3 cellular contexts compared by ENCODE assay signal in genomic region chr3:129033619-129034321, GRCh38.
TF ChIP-seq lines count a peak whose summit lies in the region.

No MANE protein-coding gene starts in this region.

TF ChIP-seq in SK-N-SH, 30 proteins besides CTCF, POLR2A, EP300 and RAD21:
- TF ChIP-seq TEAD4 (IDR thresholded peaks at IDR 0.05; ENCODE audit: borderline replicate concordance, insufficient read depth) (no peak), USF1 (IDR thresholded peaks at IDR 0.05; ENCODE audit: borderline replicate concordance, low read depth) (no peak), YY1 (IDR thresholded peaks at IDR 0.05; ENCODE audit: low read depth) (no peak), ELF1 (IDR thresholded peaks at IDR 0.05) (no peak), IRF3 (IDR thresholded peaks at IDR 0.05; ENCODE audit: low read depth, low read length) (no peak), TCF12 (IDR thresholded peaks at IDR 0.05) (no peak), SMC3 (IDR thresholded peaks at IDR 0.05; ENCODE audit: low read depth, low read length) (no peak), TAF1 (IDR thresholded peaks at IDR 0.05; ENCODE audit: borderline replicate concordance, low read depth, low read length) (no peak), USF2 (IDR thresholded peaks at IDR 0.05; ENCODE audit: borderline replicate concordance, low read depth, low read length) (no peak), PBX3 (IDR thresholded peaks at IDR 0.05) (no peak), POLR2AphosphoS5 (IDR thresholded peaks at IDR 0.05; ENCODE audit: low read depth, low read length) (no peak), MEF2A (IDR thresholded peaks at IDR 0.05; ENCODE audit: borderline replicate concordance, low read depth) (no peak), FOXM1 (IDR thresholded peaks at IDR 0.05; ENCODE audit: low read depth) (no peak)

TF ChIP-seq in SK-N-SH treated with all-trans-retinoic acid at 6 μM for 48 hours, 23 proteins besides CTCF, POLR2A, EP300 and RAD21:
- TF ChIP-seq OSR1 (CRISPR knock-in tag; IDR thresholded peaks at IDR 0.05) = no peak

TF ChIP-seq in H1, 55 proteins besides CTCF, POLR2A, EP300 and RAD21:
- TF ChIP-seq EGR1 (IDR thresholded peaks at IDR 0.05; ENCODE audit: borderline replicate concordance, low read depth, low read length) = no peak
- TF ChIP-seq NANOG (IDR thresholded peaks at IDR 0.05; ENCODE audit: insufficient read depth, low read depth, low read length, poor library complexity, severe bottlenecking) = no peak
- no peak for TF ChIP-seq CEBPB (IDR thresholded peaks at IDR 0.05; ENCODE audit: low read depth, low read length)
- TF ChIP-seq KDM5A (IDR thresholded peaks at IDR 0.05; ENCODE audit: low read length) = no peak
- TF ChIP-seq MAFK (IDR thresholded peaks at IDR 0.05; ENCODE audit: low read depth, low read length) = no peak
TF ChIP-seq in H1: peak in this region for 0.
